8 cellular contexts compared by ENCODE assay signal in genomic region chr4:13626492-13627184, GRCh38. TPM values are rescaled to one million over a fixed set of nuclear protein-coding genes. Genes with fewer than 3 reads are reported as not detected.
DNase-seq lines count a peak whose midpoint lies in the region; ATAC-seq and TF ChIP-seq lines count a peak whose summit lies in the region.

No MANE protein-coding gene starts in this region.

- DNase-seq in GM23248, result peak; percentile 44
- DNase-seq in T-helper 2 cell treated with Interferon-gamma antibody and Interleukin-4, amounts not matched to agents 5 μg/mL and 100 μg/mL, for 36 hours (ENCODE audit: low spot score), result no peak
- peak in 1 of 2 donors; percentile 28 for DNase-seq in foreskin keratinocyte
- no peak for DNase-seq in cerebellar nuclear complex (lab: John Stamatoyannopoulos, UW)
- DNase-seq in SK-N-DZ (ENCODE audit: low spot score), result no peak
- no peak for DNase-seq in LoVo (ENCODE audit: low spot score)
- DNase-seq in NCI-H748 treated with DMSO at 0.1 percent for 48 hours (lab: John Stamatoyannopoulos, UW), result no peak

- H3K79me2 ChIP-seq in GM23248 (ENCODE audit: insufficient read depth), result peaks cover 63% of the 10 kb centered on the region

- no peaks in the 10 kb centered on the region for H3K9me3 ChIP-seq in GM23248 (ENCODE audit: low read depth)
- no peaks in the 10 kb centered on the region for H3K9me3 ChIP-seq in skeletal muscle tissue (ENCODE audit: control insufficient read depth in 3 of 3, low read length in 3 of 3)

- no peaks in the 10 kb centered on the region for H3F3A ChIP-seq in GM23248 (ENCODE audit: insufficient read depth)

- H3K4me2 ChIP-seq in GM23248 (ENCODE audit: unreplicated experiment), result peak overlapping the region; percentile 96

- in situ Hi-C loops in GM23248 (cut with MboI), result loop anchor here (25.0 kb wide), 1 partner anchor 1386 kb away; the partner anchor contains the start of gene CPEB2

- H3K36me3 ChIP-seq in GM23248 (ENCODE audit: low read depth) (no peaks in the 10 kb centered on the region), skeletal muscle tissue (ENCODE audit: control insufficient read depth in 3 of 3, insufficient read depth in 3 of 3, low read length in 3 of 3) (no peaks in the 10 kb centered on the region)

- 0 out of 2 replicates have a peak, but pooled peaks cover 3% of the 10 kb centered on the region for H3K9me2 ChIP-seq in GM23248 (ENCODE audit: insufficient read depth)

- TF ChIP-seq CTCF in foreskin keratinocyte (conservative IDR thresholded peaks at IDR 0.05), result no peak

- H3K4me3 Mint-ChIP-seq in T-helper 2 cell treated with Interferon-gamma antibody and Interleukin-4, amounts not matched to agents 5 μg/mL and 100 μg/mL, for 36 hours, result peak overlapping the region; percentile 82

- H3K4me1 Mint-ChIP-seq in T-helper 2 cell treated with Interferon-gamma antibody and Interleukin-4, amounts not matched to agents 5 μg/mL and 100 μg/mL, for 36 hours (ENCODE audit: low read depth), result peaks cover 28% of the 10 kb centered on the region

- no peaks in the 10 kb centered on the region for H3K9me3 Mint-ChIP-seq in T-helper 2 cell treated with Interferon-gamma antibody and Interleukin-4, amounts not matched to agents 5 μg/mL and 100 μg/mL, for 36 hours

- H2AFZ ChIP-seq in GM23248, result peak overlapping the region; percentile 70

- H3K27me3 ChIP-seq in GM23248 (replicated peaks; ENCODE audit: insufficient read depth), result no peaks in the 10 kb centered on the region
- no peaks in the 10 kb centered on the region for H3K27me3 ChIP-seq in foreskin keratinocyte
- H3K27me3 ChIP-seq in skeletal muscle tissue (ENCODE audit: control insufficient read depth in 3 of 3, insufficient read depth in 3 of 3, low read length in 3 of 3), result no peaks in the 10 kb centered on the region

- H3K27ac Mint-ChIP-seq in T-helper 2 cell treated with Interferon-gamma antibody and Interleukin-4, amounts not matched to agents 5 μg/mL and 100 μg/mL, for 36 hours, result peak overlapping the region; percentile 58

- peak overlapping the region; percentile 94 for H3K9ac ChIP-seq in GM23248
- H3K9ac ChIP-seq in skeletal muscle tissue (ENCODE audit: low read depth in 1 of 3, low read length in 3 of 3), result peak overlapping the region; percentile 82 to 99 (median 94)

- 0 out of 2 replicates have a peak, but pooled peaks cover 3% of the 10 kb centered on the region for H4K20me1 ChIP-seq in GM23248 (ENCODE audit: insufficient read depth)

- H3K4me1 ChIP-seq in GM23248 (ENCODE audit: insufficient read depth), result peaks cover 24% of the 10 kb centered on the region; the same call in 1 of the 2 replicates
- H3K4me1 ChIP-seq in foreskin keratinocyte, result peaks cover 15% of the 10 kb centered on the region
- peaks cover 11 to 30% (median 21%) of the 10 kb centered on the region in 3 donors for H3K4me1 ChIP-seq in skeletal muscle tissue (ENCODE audit: control insufficient read depth in 3 of 3, insufficient read depth in 3 of 3, low read length in 3 of 3)

- no peaks in the 10 kb centered on the region for H3K27me3 Mint-ChIP-seq in T-helper 2 cell treated with Interferon-gamma antibody and Interleukin-4, amounts not matched to agents 5 μg/mL and 100 μg/mL, for 36 hours (ENCODE audit: low read depth)

- ATAC-seq in foreskin keratinocyte, result peak; percentile 19

- H3K4me3 ChIP-seq in GM23248 (peak overlapping the region; percentile 99), skeletal muscle tissue (ENCODE audit: low read length in 3 of 3) (peak overlapping the region; percentile 97 to 99 (median 97))

- 0 to 4% methylated on average over 9 of the region's 9 CpGs for WGBS in GM23248 (ENCODE audit: low coverage in 1 of 2, low lambda C conversion rate in 2 of 2, missing lambda C conversion rate in 2 of 2), 2 experiments

- H3K36me3 Mint-ChIP-seq in T-helper 2 cell treated with Interferon-gamma antibody and Interleukin-4, amounts not matched to agents 5 μg/mL and 100 μg/mL, for 36 hours (ENCODE audit: low read depth), result peaks cover 5% of the 10 kb centered on the region

- peak overlapping the region; percentile 38 for H3K27ac ChIP-seq in GM23248
- H3K27ac ChIP-seq in foreskin keratinocyte, result peak overlapping the region; percentile 85
- no peak overlapping the region for H3K27ac ChIP-seq in skeletal muscle tissue (ENCODE audit: low read depth, low read length)

RNA-seq across cellular contexts. Expression of gene BOD1L1, which starts 0.9 kb away (rescaled TPM):
- total RNA-seq in GM23248 (2014; rRNA removed; shearing (Covaris generic)), result 16.5 and 17.3 TPM in 2 replicates
- 6.3 and 6.6 TPM in 2 replicates for polyA plus RNA-seq in GM23248 (2016; fragmentation: Nextera tagmentation; extraction: Ambion mirVana)
- total RNA-seq in foreskin keratinocyte, result 29.2 and 30.2 TPM in 2 replicates
- polyA plus RNA-seq in foreskin keratinocyte, result 5.8 and 6.6 TPM in 2 replicates
- 15.1 TPM for total RNA-seq in skeletal muscle tissue
- polyA plus RNA-seq in SK-N-DZ (2014; cell fraction: cytosol; rRNA removed), result 16.2 and 17.1 TPM in 2 replicates
- 27.2 and 38.8 TPM in 2 replicates for polyA plus RNA-seq in SK-N-DZ (2014; cell fraction: nucleus; rRNA removed)
